8 cellular contexts compared by ENCODE assay signal in the genomic region with DNA sequence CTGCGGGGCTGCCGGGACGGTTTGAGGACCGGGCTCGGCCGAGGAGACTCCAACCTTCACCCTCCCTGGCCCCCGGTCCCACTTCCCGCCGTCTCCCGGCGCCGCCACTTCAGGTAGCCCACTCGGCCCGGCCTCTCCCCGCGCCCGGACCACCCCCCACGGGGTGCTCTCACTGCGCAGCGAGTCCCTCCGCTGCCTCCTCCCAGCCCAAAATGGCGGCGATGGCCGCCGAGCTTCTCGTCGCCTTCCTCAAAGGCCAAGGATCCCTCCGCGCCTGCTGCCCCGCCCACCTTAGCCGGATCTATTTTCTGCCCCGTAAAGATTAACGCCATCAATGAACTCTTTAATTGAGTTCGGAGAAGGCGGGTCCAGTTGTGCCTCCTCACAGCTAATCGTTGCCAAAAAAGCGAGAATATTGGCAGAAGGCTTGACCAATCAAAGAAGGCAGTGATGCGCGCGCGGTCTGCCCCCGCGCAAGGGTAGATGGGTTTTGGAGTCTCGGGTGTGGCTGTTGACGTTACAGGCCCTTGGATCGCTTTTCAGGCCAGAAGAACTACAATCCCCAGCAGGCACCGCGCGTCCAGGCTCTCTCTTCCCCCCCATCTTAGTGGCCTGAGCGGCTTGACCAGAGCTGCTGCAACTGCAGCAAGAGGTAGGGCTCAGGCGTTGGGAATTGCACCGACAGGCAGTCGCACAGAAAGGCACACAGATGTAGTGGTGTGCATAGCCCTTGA. TPM values are rescaled to one million over a fixed set of nuclear protein-coding genes. Genes with fewer than 3 reads are reported as not detected.
DNase-seq lines count a peak whose midpoint lies in the region; ATAC-seq and TF ChIP-seq lines count a peak whose summit lies in the region.

A gene with protein sequence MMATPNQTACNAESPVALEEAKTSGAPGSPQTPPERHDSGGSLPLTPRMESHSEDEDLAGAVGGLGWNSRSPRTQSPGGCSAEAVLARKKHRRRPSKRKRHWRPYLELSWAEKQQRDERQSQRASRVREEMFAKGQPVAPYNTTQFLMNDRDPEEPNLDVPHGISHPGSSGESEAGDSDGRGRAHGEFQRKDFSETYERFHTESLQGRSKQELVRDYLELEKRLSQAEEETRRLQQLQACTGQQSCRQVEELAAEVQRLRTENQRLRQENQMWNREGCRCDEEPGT (plus strand): TSS at position 588 of the 734 bp plus-strand sequence. CDS start 919 bp downstream, outside the sequence.

- peak within 1 kb of the TSS; percentile 99 for H3K4me3 Mint-ChIP-seq in activated CD4-positive, alpha-beta T cell treated with anti-CD3 and anti-CD28 coated beads, Interleukin-2, amount 10 ng/mL, durations not matched to agents 24 days and 14 days

- peak; percentile 100 for DNase-seq in NCI-H526 (lab: John Stamatoyannopoulos, UW)
- peak; percentile 100 for DNase-seq in activated CD4-positive, alpha-beta T cell treated with anti-CD3 and anti-CD28 coated beads, Interleukin-2, amount 10 ng/mL, durations not matched to agents 24 days and 14 days
- peak; percentile 99 for DNase-seq in colonic mucosa
- DNase-seq in stimulated activated CD4-positive, alpha-beta T cell treated with anti-CD3 and anti-CD28 coated beads, Interleukin-1b, Interleukin-23, amount 100 ng/mL, for 24 hours (ENCODE audit: low read depth in 4 of 4, low spot score in 1 of 4): peak; percentile 90 to 98 (median 94)

- H3K4me3 ChIP-seq in BLaER1 treated with 17β-estradiol and CSF1 and Interleukin-3, amounts not matched to agents 10 nM and 100 nM: peak within 1 kb of the TSS; percentile 81 to 99 (median 92)
- peak within 1 kb of the TSS; percentile 80 for H3K4me3 ChIP-seq in colonic mucosa

- H3K27ac Mint-ChIP-seq in activated CD4-positive, alpha-beta T cell treated with anti-CD3 and anti-CD28 coated beads, Interleukin-2, amount 10 ng/mL, durations not matched to agents 24 days and 14 days: peak within 1 kb of the TSS; percentile 98

- no peaks in the 10 kb centered on the region for H3K9me3 Mint-ChIP-seq in activated CD4-positive, alpha-beta T cell treated with anti-CD3 and anti-CD28 coated beads, Interleukin-2, amount 10 ng/mL, durations not matched to agents 24 days and 14 days

- H3K4me2 ChIP-seq in BLaER1 treated with 17β-estradiol and CSF1 and Interleukin-3, amounts not matched to agents 10 nM and 100 nM: peak within 1 kb of the TSS; percentile 78 to 95 (median 86)

- peak within 1 kb of the TSS; percentile 98 to 100 (median 100) for H3K9ac ChIP-seq in BLaER1 treated with 17β-estradiol and CSF1 and Interleukin-3, amounts not matched to agents 10 nM and 100 nM
- H3K9ac ChIP-seq in colonic mucosa (ENCODE audit: low read depth in 2 of 2, low read length in 2 of 2): peak within 1 kb of the TSS; percentile 97 to 99

- no peaks in the 10 kb centered on the region for H3K9me3 ChIP-seq in BLaER1 treated with 17β-estradiol and CSF1 and Interleukin-3, amounts not matched to agents 10 nM and 100 nM (replicated peaks in 1 of 11)
- H3K9me3 ChIP-seq in colonic mucosa: no peaks in the 10 kb centered on the region

- peaks cover 0 to 10% (median 0%) of the 10 kb centered on the region in 11 experiments; a peak in 3 of 22 replicates for H3K36me3 ChIP-seq in BLaER1 treated with 17β-estradiol and CSF1 and Interleukin-3, amounts not matched to agents 10 nM and 100 nM
- H3K36me3 ChIP-seq in colonic mucosa: no peaks in the 10 kb centered on the region

- H3K27me3 Mint-ChIP-seq in activated CD4-positive, alpha-beta T cell treated with anti-CD3 and anti-CD28 coated beads, Interleukin-2, amount 10 ng/mL, durations not matched to agents 24 days and 14 days: no peaks in the 10 kb centered on the region

- H3K27ac ChIP-seq in BLaER1 treated with 17β-estradiol and CSF1 and Interleukin-3, amounts not matched to agents 10 nM and 100 nM: peak within 1 kb of the TSS; percentile 98 to 100 (median 100)
- H3K27ac ChIP-seq in colonic mucosa (peak within 1 kb of the TSS; percentile 98), layer of hippocampus (ENCODE audit: low read depth, low read length) (peak within 1 kb of the TSS; percentile 99)

- H3K4me1 ChIP-seq in BLaER1 treated with 17β-estradiol and CSF1 and Interleukin-3, amounts not matched to agents 10 nM and 100 nM: peaks cover 53 to 86% (median 73%) of the 10 kb centered on the region in 10 experiments
- peaks cover 7% of the 10 kb centered on the region for H3K4me1 ChIP-seq in colonic mucosa

- H3K4me1 Mint-ChIP-seq in activated CD4-positive, alpha-beta T cell treated with anti-CD3 and anti-CD28 coated beads, Interleukin-2, amount 10 ng/mL, durations not matched to agents 24 days and 14 days: peaks cover 36% of the 10 kb centered on the region

- H4K20me1 ChIP-seq in BLaER1 treated with 17β-estradiol and CSF1 and Interleukin-3, amounts not matched to agents 10 nM and 100 nM: peaks cover 0 to 22% (median 0%) of the 10 kb centered on the region in 11 experiments; a peak in 4 of 22 replicates

- intact Hi-C loops in activated CD4-positive, alpha-beta T cell treated with anti-CD3 and anti-CD28 coated beads, Interleukin-2, amount 10 ng/mL, durations not matched to agents 24 days and 14 days (cut with micrococcal nuclease): loop anchor here (1.0 to 2.0 kb wide), 4 partner anchors 13 to 145 kb away; a partner anchor contains a TSS
- intact Hi-C loops in colonic mucosa (cut with DNase I): no loop called here

- H3K36me3 Mint-ChIP-seq in activated CD4-positive, alpha-beta T cell treated with anti-CD3 and anti-CD28 coated beads, Interleukin-2, amount 10 ng/mL, durations not matched to agents 24 days and 14 days (ENCODE audit: low read depth): peaks cover 29% of the 10 kb centered on the region

- ATAC-seq in GM19328 (IDR thresholded peaks at IDR 0.05; ENCODE audit: unreplicated experiment): peak; percentile 85
- ATAC-seq in HG03469 (IDR thresholded peaks at IDR 0.05; ENCODE audit: unreplicated experiment): peak; percentile 76

- no peaks in the 10 kb centered on the region for H3K27me3 ChIP-seq in BLaER1 treated with 17β-estradiol and CSF1 and Interleukin-3, amounts not matched to agents 10 nM and 100 nM
- no peaks in the 10 kb centered on the region for H3K27me3 ChIP-seq in colonic mucosa
- H3K27me3 ChIP-seq in layer of hippocampus (ENCODE audit: control insufficient read depth, insufficient read depth, low read length): no peaks in the 10 kb centered on the region

- TF ChIP-seq CTCF in colonic mucosa (IDR thresholded peaks at IDR 0.05): no peak

RNA-seq across cellular contexts. Expression of the gene that starts here (rescaled TPM):
- 6.7 and 7.0 TPM in 2 replicates for total RNA-seq in activated CD4-positive, alpha-beta T cell treated with anti-CD3 and anti-CD28 coated beads, Interleukin-2, amount 10 ng/mL, durations not matched to agents 24 days and 14 days
- total RNA-seq in colonic mucosa: 1 to 10 TPM; 7.2 to 8.1 TPM

Comparison
In these comparisons a context has a peak if more than half of its experiments do, and no peak if none do; other contexts are left out.
1. Peak in every context shown above with its lines: DNase-seq, ATAC-seq, H3K4me3 ChIP-seq and H3K27ac ChIP-seq.